In the genomic region with DNA sequence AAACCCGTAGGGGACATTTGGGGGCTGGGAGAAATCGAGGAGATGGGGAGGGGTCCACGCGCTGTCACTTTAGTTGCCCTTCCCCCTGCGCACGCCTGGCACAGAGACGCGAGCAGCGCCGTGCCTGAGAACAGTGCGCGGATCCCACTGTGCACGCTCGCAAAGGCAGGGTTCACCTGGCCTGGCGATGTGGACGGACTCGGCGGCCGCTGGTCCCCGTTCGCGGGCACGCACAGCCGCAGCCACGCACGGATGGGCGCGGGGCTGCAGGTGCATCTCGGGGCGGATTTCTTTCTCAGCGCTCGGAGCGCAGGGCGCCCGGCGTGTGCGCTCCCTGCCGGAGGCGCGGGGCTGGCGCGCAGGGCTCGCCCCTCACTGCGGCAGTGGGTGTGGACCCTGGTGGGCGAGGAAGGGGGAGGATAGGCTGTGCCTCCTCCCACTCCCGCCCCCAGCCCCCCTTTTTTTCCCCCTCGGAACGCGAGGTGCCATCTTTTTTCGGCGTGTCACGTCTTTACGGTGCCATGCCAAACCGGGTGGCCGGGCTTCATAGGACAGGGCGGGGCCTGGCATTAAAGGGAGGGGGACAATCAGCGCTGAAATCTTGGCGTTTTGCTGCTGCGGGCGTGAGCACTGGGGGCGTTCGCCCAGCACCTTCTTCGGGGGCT, we compare ENCODE assay signal across 8 cellular contexts. TPM values are rescaled to one million over a fixed set of nuclear protein-coding genes. Genes with fewer than 3 reads are reported as not detected.
DNase-seq lines count a peak whose midpoint lies in the region; ATAC-seq, FAIRE-seq and TF ChIP-seq lines count a peak whose summit lies in the region.

No MANE protein-coding gene starts in this region.

- H3K9me3 Mint-ChIP-seq in activated T-helper 2 cell treated with anti-CD3 and anti-CD28 coated beads, Interferon-gamma antibody, Interleukin-2, Interleukin-4, amounts not matched to agents 10 μg/mL and 5 μg/mL and 100 μg/mL, durations not matched to agents 14 hours and 24 hours and 36 hours: no peaks in the 10 kb centered on the region

- peak; percentile 14 for DNase-seq in EL
- peak; percentile 44 for DNase-seq in NCI-H2107 treated with DMSO at 0.1 percent for 48 hours (lab: John Stamatoyannopoulos, UW; ENCODE audit: unreplicated experiment)
- peak; percentile 10 for DNase-seq in activated T-helper 2 cell treated with anti-CD3 and anti-CD28 coated beads, Interferon-gamma antibody, Interleukin-2, Interleukin-4, amounts not matched to agents 10 μg/mL and 5 μg/mL and 100 μg/mL, durations not matched to agents 14 hours and 24 hours and 36 hours (ENCODE audit: low spot score)
- DNase-seq in left cardiac atrium: no peak
- peak; percentile 78 for DNase-seq in putamen (ENCODE audit: low spot score)
- DNase-seq in GM12892 (ENCODE audit: insufficient read length): no peak
- no peak for DNase-seq in NCI-H1048 (lab: John Stamatoyannopoulos, UW)

- no peak for FAIRE-seq in GM12892 (lab: Jason Lieb, UNC)

- H3K27ac Mint-ChIP-seq in activated T-helper 2 cell treated with anti-CD3 and anti-CD28 coated beads, Interferon-gamma antibody, Interleukin-2, Interleukin-4, amounts not matched to agents 10 μg/mL and 5 μg/mL and 100 μg/mL, durations not matched to agents 14 hours and 24 hours and 36 hours: no peak overlapping the region

- H3K4me3 Mint-ChIP-seq in activated T-helper 2 cell treated with anti-CD3 and anti-CD28 coated beads, Interferon-gamma antibody, Interleukin-2, Interleukin-4, amounts not matched to agents 10 μg/mL and 5 μg/mL and 100 μg/mL, durations not matched to agents 14 hours and 24 hours and 36 hours (ENCODE audit: low read depth): peak overlapping the region; percentile 76

- peaks cover 4% of the 10 kb centered on the region for H3K4me1 Mint-ChIP-seq in activated T-helper 2 cell treated with anti-CD3 and anti-CD28 coated beads, Interferon-gamma antibody, Interleukin-2, Interleukin-4, amounts not matched to agents 10 μg/mL and 5 μg/mL and 100 μg/mL, durations not matched to agents 14 hours and 24 hours and 36 hours (ENCODE audit: low read depth)

- intact Hi-C loops in activated T-helper 2 cell treated with anti-CD3 and anti-CD28 coated beads, Interferon-gamma antibody, Interleukin-2, Interleukin-4, amounts not matched to agents 10 μg/mL and 5 μg/mL and 100 μg/mL, durations not matched to agents 14 hours and 24 hours and 36 hours (cut with micrococcal nuclease): no loop called here
- intact Hi-C loops in left cardiac atrium (cut with DNase I): loop anchor here in 1 of 2 donors (5.0 kb wide), 1 partner anchor 47 kb away; no protein-coding TSS in a partner anchor

- peaks cover 68% of the 10 kb centered on the region for H3K27me3 Mint-ChIP-seq in activated T-helper 2 cell treated with anti-CD3 and anti-CD28 coated beads, Interferon-gamma antibody, Interleukin-2, Interleukin-4, amounts not matched to agents 10 μg/mL and 5 μg/mL and 100 μg/mL, durations not matched to agents 14 hours and 24 hours and 36 hours (ENCODE audit: low read depth)

- no peak for TF ChIP-seq POLR2A in GM12892 (IDR thresholded peaks at IDR 0.05; ENCODE audit: low read depth, low read length)

- no peaks in the 10 kb centered on the region for H3K36me3 Mint-ChIP-seq in activated T-helper 2 cell treated with anti-CD3 and anti-CD28 coated beads, Interferon-gamma antibody, Interleukin-2, Interleukin-4, amounts not matched to agents 10 μg/mL and 5 μg/mL and 100 μg/mL, durations not matched to agents 14 hours and 24 hours and 36 hours (ENCODE audit: low read depth)

- ATAC-seq in left cardiac atrium (peak; percentile 5 to 14), HG03280 (IDR thresholded peaks at IDR 0.05; ENCODE audit: unreplicated experiment) (no peak)

RNA-seq across cellular contexts. Expression of gene MAPT, which starts 1.1 kb away (rescaled TPM):
- 1.1 and 1.3 TPM in 2 replicates for total RNA-seq in activated T-helper 2 cell treated with anti-CD3 and anti-CD28 coated beads, Interferon-gamma antibody, Interleukin-2, Interleukin-4, amounts not matched to agents 10 μg/mL and 5 μg/mL and 100 μg/mL, durations not matched to agents 14 hours and 24 hours and 36 hours
- 10 to 100 TPM; 20.8 to 24.0 TPM for total RNA-seq in left cardiac atrium
- polyA plus RNA-seq in GM12892 (2012; ENCODE audit: missing spikeins): 0.13 TPM

RNA-seq across cellular contexts. Expression of gene SPPL2C, which starts 50.8 kb away (rescaled TPM):
- total RNA-seq in activated T-helper 2 cell treated with anti-CD3 and anti-CD28 coated beads, Interferon-gamma antibody, Interleukin-2, Interleukin-4, amounts not matched to agents 10 μg/mL and 5 μg/mL and 100 μg/mL, durations not matched to agents 14 hours and 24 hours and 36 hours: not detected in 2 replicates
- not detected for total RNA-seq in left cardiac atrium
- not detected for polyA plus RNA-seq in GM12892 (2012; ENCODE audit: missing spikeins)

Comparison
In these comparisons a context has a peak if more than half of its experiments do, and no peak if none do; other contexts are left out.
1. DNase-seq: peak in EL (single experiment), NCI-H2107 treated with DMSO at 0.1 percent for 48 hours (single experiment), activated T-helper 2 cell treated with anti-CD3 and anti-CD28 coated beads, Interferon-gamma antibody, Interleukin-2, Interleukin-4, amounts not matched to agents 10 μg/mL and 5 μg/mL and 100 μg/mL, durations not matched to agents 14 hours and 24 hours and 36 hours (single experiment) and putamen (single experiment); none in left cardiac atrium (single experiment), GM12892 (single experiment) and NCI-H1048 (single experiment).